In genomic region chr16:9657659-9658058, GRCh38 we compare ENCODE assay signal across 22 cellular contexts.
"Had no signal": no experiment of that assay in that cellular context is flagged by ENCODE, and none has a peak within 500 bp of the region (broad histone marks: within the 10 kb centered on the region; RNA-seq: fewer than 3 reads in every experiment).

No MANE protein-coding gene starts in this region.

- ATAC-seq: left colon; mucosa of descending colon; naive thymus-derived CD4-positive, alpha-beta T cell; natural killer cell treated with Interleukin-12 subunit alpha and Interleukin-12 subunit beta and Interleukin-15 and Interleukin-18, amount 100 ng/mL, for 72 hours; pancreas; right cardiac atrium; sciatic nerve; stimulated activated effector memory CD8-positive, alpha-beta T cell treated with anti-CD3 and anti-CD28 coated beads, Interleukin-12 subunit alpha, Interleukin-12 subunit beta, amount 100 ng/mL, for 72 hours; upper lobe of right lung had no signal

- DNase-seq: hypothalamus; immature natural killer cell; kidney; left colon; left ventricle myocardium inferior; midbrain; mucosa of descending colon; naive thymus-derived CD4-positive, alpha-beta T cell; nucleus accumbens; pancreas; posterior cingulate gyrus; retina; right cardiac atrium; spleen; stimulated activated CD4-positive, alpha-beta T cell treated with anti-CD3 and anti-CD28 coated beads, Interleukin-4, amount 100 ng/mL, for 24 hours; stimulated activated naive CD4-positive, alpha-beta T cell; tibial artery; trophoblast cell; upper lobe of right lung had no signal
